29 cellular contexts compared by ENCODE assay signal in the genomic region with DNA sequence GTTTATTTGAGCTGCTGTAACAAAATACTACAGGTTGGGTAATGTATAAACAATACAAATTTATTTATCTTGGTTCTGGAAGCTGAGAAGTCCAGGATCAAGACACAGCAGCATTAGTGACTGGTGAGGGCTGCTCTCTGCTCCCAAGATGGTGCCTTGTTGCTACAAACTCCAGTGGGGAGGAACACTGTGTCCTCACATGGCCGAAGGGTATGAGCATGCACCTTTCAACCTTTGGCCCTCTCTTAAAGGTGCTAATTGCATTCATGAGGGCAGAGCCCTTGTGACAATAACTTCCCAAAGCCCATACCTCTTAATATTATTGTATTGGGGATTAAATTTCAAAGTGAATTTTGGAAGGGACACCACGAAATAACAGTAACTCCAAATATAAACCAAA.
"Had no signal": no experiment of that assay in that cellular context is flagged by ENCODE, and none has a peak within 500 bp of the region (broad histone marks: within the 10 kb centered on the region; RNA-seq: fewer than 3 reads in every experiment).

No MANE protein-coding gene starts in this region.

- DNase-seq: activated CD4-positive, alpha-beta T cell treated with anti-CD3 and anti-CD28 coated beads for 36 hours; activated CD4-positive, alpha-beta T cell treated with anti-CD3 and anti-CD28 coated beads, Interleukin-2, amount 50 U/mL, for 1 hour; activated CD4-positive, alpha-beta T cell treated with anti-CD3 and anti-CD28 coated beads, Interleukin-2, amount 50 U/mL, for 48 hours; activated CD4-positive, CD25-positive, alpha-beta regulatory T cell; activated CD4-positive, CD25-positive, alpha-beta regulatory T cell treated with anti-CD3 and anti-CD28 coated beads, Interleukin-2, amount 50 U/mL, for 72 hours; activated CD8-positive, alpha-beta memory T cell treated with anti-CD3 and anti-CD28 coated beads for 24 hours; activated CD8-positive, alpha-beta T cell treated with anti-CD3 and anti-CD28 coated beads for 36 hours; activated effector memory CD4-positive, alpha-beta T cell treated with Interleukin-2 at 50 U/mL for 16 hours; activated gamma-delta T cell treated with Interleukin-2 at 50 U/mL for 16 hours; activated naive CD4-positive, alpha-beta T cell treated with anti-CD3 and anti-CD28 coated beads, Interleukin-2, amount 50 U/mL, for 16 hours; activated naive CD4-positive, alpha-beta T cell treated with Interleukin-2 at 50 U/mL for 16 hours; activated T-cell treated with anti-CD3 and anti-CD28 coated beads, Interleukin-2, amount 50 U/mL, for 4 hours; amniotic stem cell; anterior cingulate cortex; brain microvascular endothelial cell; cortex of kidney; effector memory CD4-positive, alpha-beta T cell; endodermal cell; foreskin keratinocyte; gastrocnemius medialis; glutamatergic neuron; heart left ventricle; T-helper 2 cell had no signal

- ATAC-seq: activated CD4-positive, alpha-beta T cell treated with anti-CD3 and anti-CD28 coated beads for 36 hours; activated CD8-positive, alpha-beta T cell treated with anti-CD3 and anti-CD28 coated beads for 36 hours; activated T-cell treated with anti-CD3 and anti-CD28 coated beads, Interleukin-2, amount 50 U/mL, for 4 hours; activated T-helper 17 cell treated with anti-CD3 and anti-CD28 coated beads, Interleukin-2, amount 50 U/mL, for 72 hours; esophagus mucosa; foreskin keratinocyte; gastrocnemius medialis; heart left ventricle had no signal

- FAIRE-seq: astrocyte, bronchial epithelial cell had no signal

- H3K4me3 Mint-ChIP-seq: activated CD4-positive, alpha-beta T cell treated with anti-CD3 and anti-CD28 coated beads for 36 hours; activated CD8-positive, alpha-beta T cell treated with anti-CD3 and anti-CD28 coated beads for 36 hours; activated naive CD8-positive, alpha-beta T cell; activated T-cell treated with anti-CD3 and anti-CD28 coated beads, Interleukin-2, amount 50 U/mL, for 4 hours; activated T-helper 17 cell treated with anti-CD3 and anti-CD28 coated beads, Interleukin-2, amount 50 U/mL, for 72 hours; central memory CD8-positive, alpha-beta T cell; endodermal cell had no signal

- H3K9me3 Mint-ChIP-seq: activated CD8-positive, alpha-beta T cell treated with anti-CD3 and anti-CD28 coated beads for 36 hours; activated T-cell treated with anti-CD3 and anti-CD28 coated beads, Interleukin-2, amount 50 U/mL, for 4 hours; activated T-helper 17 cell treated with anti-CD3 and anti-CD28 coated beads, Interleukin-2, amount 50 U/mL, for 72 hours; central memory CD8-positive, alpha-beta T cell had no signal

- H3K9me3 ChIP-seq: gastrocnemius medialis, heart left ventricle had no signal

- H3K27me3 Mint-ChIP-seq: activated naive CD8-positive, alpha-beta T cell had no signal

- H3K27me3 ChIP-seq: brain microvascular endothelial cell, gastrocnemius medialis, heart left ventricle had no signal

- H3K27ac Mint-ChIP-seq: activated CD4-positive, alpha-beta T cell treated with anti-CD3 and anti-CD28 coated beads for 36 hours; activated CD8-positive, alpha-beta T cell treated with anti-CD3 and anti-CD28 coated beads for 36 hours; activated naive CD8-positive, alpha-beta T cell; activated T-helper 17 cell treated with anti-CD3 and anti-CD28 coated beads, Interleukin-2, amount 50 U/mL, for 72 hours; endodermal cell had no signal

- H3K4me3 ChIP-seq: gastrocnemius medialis, heart left ventricle had no signal

- H3K27ac ChIP-seq: brain microvascular endothelial cell, foreskin keratinocyte, gastrocnemius medialis, heart left ventricle had no signal

- H3K4me1 ChIP-seq: foreskin keratinocyte, gastrocnemius medialis had no signal

- H3K36me3 ChIP-seq: brain microvascular endothelial cell, gastrocnemius medialis, heart left ventricle had no signal
